ENCODE assay signal across 35 cellular contexts in the genomic region with DNA sequence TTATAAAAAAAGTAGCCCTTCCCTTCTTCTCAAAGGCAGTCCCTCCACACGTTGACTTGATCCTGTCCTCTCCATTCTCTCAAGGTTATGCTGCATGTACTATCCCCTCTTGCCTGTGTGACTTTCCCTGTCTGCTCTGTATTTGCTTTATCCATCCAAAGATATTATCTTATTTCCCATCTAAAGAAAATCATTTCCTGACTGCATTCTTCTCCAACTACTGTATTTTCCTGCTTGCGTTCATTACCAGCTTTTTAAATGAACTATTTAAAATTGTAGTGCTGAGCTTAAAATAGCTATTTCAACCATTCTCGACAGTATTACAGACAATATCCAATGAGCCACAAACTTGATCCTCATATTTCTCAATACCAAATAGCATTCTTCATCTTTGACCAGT.
"Had no signal": no experiment of that assay in that cellular context is flagged by ENCODE, and none has a peak within 500 bp of the region (broad histone marks: within the 10 kb centered on the region; RNA-seq: fewer than 3 reads in every experiment).

No MANE protein-coding gene starts in this region.

- H3K4me3 Mint-ChIP-seq: activated CD4-positive, alpha-beta memory T cell treated with anti-CD3 and anti-CD28 coated beads for 36 hours; activated CD4-positive, alpha-beta T cell treated with anti-CD3 and anti-CD28 coated beads for 36 hours; activated CD4-positive, alpha-beta T cell treated with anti-CD3 and anti-CD28 coated beads, Interleukin-2, amount 10 ng/mL, durations not matched to agents 24 days and 14 days; activated CD8-positive, alpha-beta memory T cell treated with anti-CD3 and anti-CD28 coated beads, Interleukin-2, amount 10 ng/mL, durations not matched to agents 7 days and 5 days; activated CD8-positive, alpha-beta T cell treated with anti-CD3 and anti-CD28 coated beads, Interleukin-2, amount 10 ng/mL, durations not matched to agents 7 days and 5 days; activated naive CD4-positive, alpha-beta T cell treated with anti-CD3 and anti-CD28 coated beads for 36 hours; activated naive CD4-positive, alpha-beta T cell treated with anti-CD3 and anti-CD28 coated beads, Interleukin-2, amount 50 U/mL, for 24 hours; activated naive CD8-positive, alpha-beta T cell treated with anti-CD3 and anti-CD28 coated beads for 36 hours; activated naive CD8-positive, alpha-beta T cell treated with anti-CD3 and anti-CD28 coated beads, Interleukin-2, amount 50 U/mL, for 24 hours; activated T-helper 1 cell treated with anti-CD3 and anti-CD28 coated beads, Interleukin-12 subunit alpha, Interleukin-12 subunit beta, Interleukin-2, Interleukin-4 antibody, amounts not matched to agents 30 ng/mL and 10 ng/mL and 1 ng/mL, durations not matched to agents 14 hours and 24 hours and 36 hours; effector memory CD8-positive, alpha-beta T cell; T-helper 17 cell; T-helper 2 cell treated with Interferon-gamma antibody and Interleukin-4, amounts not matched to agents 5 μg/mL and 100 μg/mL, for 36 hours had no signal

- H3K9me3 ChIP-seq: adrenal gland, body of pancreas, esophagus squamous epithelium, gastroesophageal sphincter, heart right ventricle had no signal

- H3K36me3 ChIP-seq: adrenal gland, esophagus squamous epithelium, gastroesophageal sphincter, heart right ventricle, WERI-Rb-1 had no signal

- H3K36me3 Mint-ChIP-seq: activated CD4-positive, alpha-beta memory T cell treated with anti-CD3 and anti-CD28 coated beads for 36 hours; activated CD8-positive, alpha-beta memory T cell treated with anti-CD3 and anti-CD28 coated beads, Interleukin-2, amount 10 ng/mL, durations not matched to agents 7 days and 5 days; activated naive CD4-positive, alpha-beta T cell treated with anti-CD3 and anti-CD28 coated beads, Interleukin-2, amount 50 U/mL, for 24 hours; activated naive CD8-positive, alpha-beta T cell treated with anti-CD3 and anti-CD28 coated beads for 36 hours had no signal

- DNase-seq: activated CD4-positive, alpha-beta memory T cell treated with anti-CD3 and anti-CD28 coated beads for 36 hours; activated CD4-positive, alpha-beta T cell treated with anti-CD3 and anti-CD28 coated beads for 36 hours; activated CD4-positive, alpha-beta T cell treated with anti-CD3 and anti-CD28 coated beads, Interleukin-2, amount 10 ng/mL, durations not matched to agents 24 days and 14 days; activated CD4-positive, CD25-positive, alpha-beta regulatory T cell; activated CD4-positive, CD25-positive, alpha-beta regulatory T cell treated with anti-CD3 and anti-CD28 coated beads, Interleukin-2, amount 50 U/mL, for 72 hours; activated CD8-positive, alpha-beta memory T cell treated with anti-CD3 and anti-CD28 coated beads, Interleukin-2, amount 10 ng/mL, durations not matched to agents 7 days and 5 days; activated CD8-positive, alpha-beta memory T cell treated with anti-CD3 and anti-CD28 coated beads, Interleukin-2, amount 50 U/mL, for 4 hours; activated CD8-positive, alpha-beta T cell treated with anti-CD3 and anti-CD28 coated beads, Interleukin-2, amount 10 ng/mL, durations not matched to agents 7 days and 5 days; activated effector memory CD4-positive, alpha-beta T cell treated with anti-CD3 and anti-CD28 coated beads, Interleukin-2, amount 50 U/mL, for 16 hours; activated naive CD4-positive, alpha-beta T cell treated with anti-CD3 and anti-CD28 coated beads for 36 hours; activated naive CD8-positive, alpha-beta T cell treated with anti-CD3 and anti-CD28 coated beads for 36 hours; activated naive CD8-positive, alpha-beta T cell treated with anti-CD3 and anti-CD28 coated beads, Interleukin-2, amount 50 U/mL, for 24 hours; activated T-cell treated with anti-CD3 and anti-CD28 coated beads, Interleukin-2, amount 50 U/mL, for 1 hour; activated T-cell treated with anti-CD3 and anti-CD28 coated beads, Interleukin-2, amount 50 U/mL, for 48 hours; adrenal gland; amygdala; aorta; body of pancreas; caudate nucleus; cortex of kidney; dermis blood vessel endothelial cell; effector CD4-positive, alpha-beta T cell; effector memory CD8-positive, alpha-beta T cell; esophagus squamous epithelium; foreskin melanocyte; heart right ventricle; T-helper 17 cell; T1000; WERI-Rb-1 had no signal

- H3K27me3 ChIP-seq: adrenal gland, body of pancreas, esophagus squamous epithelium, gastroesophageal sphincter, heart right ventricle had no signal

- ATAC-seq: activated CD4-positive, alpha-beta T cell treated with anti-CD3 and anti-CD28 coated beads for 36 hours; activated CD8-positive, alpha-beta memory T cell treated with anti-CD3 and anti-CD28 coated beads, Interleukin-2, amount 10 ng/mL, durations not matched to agents 7 days and 5 days; activated CD8-positive, alpha-beta T cell treated with anti-CD3 and anti-CD28 coated beads, Interleukin-2, amount 10 ng/mL, durations not matched to agents 7 days and 5 days; activated naive CD8-positive, alpha-beta T cell treated with anti-CD3 and anti-CD28 coated beads, Interleukin-2, amount 50 U/mL, for 24 hours; body of pancreas; effector memory CD8-positive, alpha-beta T cell; gastroesophageal sphincter; heart right ventricle; T-helper 17 cell had no signal

- H3K4me3 ChIP-seq: adrenal gland, body of pancreas, esophagus squamous epithelium, gastroesophageal sphincter, heart right ventricle had no signal

- H3K4me1 ChIP-seq: adrenal gland, body of pancreas, esophagus squamous epithelium, gastroesophageal sphincter, heart right ventricle had no signal

- H3K27ac ChIP-seq: adrenal gland, body of pancreas, epithelial cell of prostate, esophagus squamous epithelium, gastroesophageal sphincter, heart right ventricle, WERI-Rb-1 had no signal

- H3K27ac Mint-ChIP-seq: activated CD4-positive, alpha-beta memory T cell treated with anti-CD3 and anti-CD28 coated beads for 36 hours; activated CD4-positive, alpha-beta T cell treated with anti-CD3 and anti-CD28 coated beads for 36 hours; activated CD4-positive, alpha-beta T cell treated with anti-CD3 and anti-CD28 coated beads, Interleukin-2, amount 10 ng/mL, durations not matched to agents 24 days and 14 days; activated CD8-positive, alpha-beta memory T cell treated with anti-CD3 and anti-CD28 coated beads, Interleukin-2, amount 10 ng/mL, durations not matched to agents 7 days and 5 days; activated CD8-positive, alpha-beta T cell treated with anti-CD3 and anti-CD28 coated beads, Interleukin-2, amount 10 ng/mL, durations not matched to agents 7 days and 5 days; activated naive CD4-positive, alpha-beta T cell treated with anti-CD3 and anti-CD28 coated beads for 36 hours; activated naive CD4-positive, alpha-beta T cell treated with anti-CD3 and anti-CD28 coated beads, Interleukin-2, amount 50 U/mL, for 24 hours; activated naive CD8-positive, alpha-beta T cell treated with anti-CD3 and anti-CD28 coated beads for 36 hours; activated naive CD8-positive, alpha-beta T cell treated with anti-CD3 and anti-CD28 coated beads, Interleukin-2, amount 50 U/mL, for 24 hours; activated T-helper 1 cell treated with anti-CD3 and anti-CD28 coated beads, Interleukin-12 subunit alpha, Interleukin-12 subunit beta, Interleukin-2, Interleukin-4 antibody, amounts not matched to agents 30 ng/mL and 10 ng/mL and 1 ng/mL, durations not matched to agents 14 hours and 24 hours and 36 hours; activated T-helper 2 cell treated with anti-CD3 and anti-CD28 coated beads, Interferon-gamma antibody, Interleukin-2, Interleukin-4, amounts not matched to agents 10 μg/mL and 5 μg/mL and 100 μg/mL, durations not matched to agents 14 hours and 24 hours and 36 hours; effector memory CD8-positive, alpha-beta T cell; T-helper 17 cell; T-helper 2 cell treated with Interferon-gamma antibody and Interleukin-4, amounts not matched to agents 5 μg/mL and 100 μg/mL, for 36 hours had no signal

- H3K4me1 Mint-ChIP-seq: activated CD4-positive, alpha-beta T cell treated with anti-CD3 and anti-CD28 coated beads for 36 hours; activated CD4-positive, alpha-beta T cell treated with anti-CD3 and anti-CD28 coated beads, Interleukin-2, amount 10 ng/mL, durations not matched to agents 24 days and 14 days; activated CD8-positive, alpha-beta memory T cell treated with anti-CD3 and anti-CD28 coated beads, Interleukin-2, amount 10 ng/mL, durations not matched to agents 7 days and 5 days; activated naive CD4-positive, alpha-beta T cell treated with anti-CD3 and anti-CD28 coated beads, Interleukin-2, amount 50 U/mL, for 24 hours; activated naive CD8-positive, alpha-beta T cell treated with anti-CD3 and anti-CD28 coated beads for 36 hours; activated naive CD8-positive, alpha-beta T cell treated with anti-CD3 and anti-CD28 coated beads, Interleukin-2, amount 50 U/mL, for 24 hours; T-helper 17 cell had no signal

- H3K27me3 Mint-ChIP-seq: activated CD4-positive, alpha-beta memory T cell treated with anti-CD3 and anti-CD28 coated beads for 36 hours; activated CD4-positive, alpha-beta T cell treated with anti-CD3 and anti-CD28 coated beads for 36 hours; activated CD4-positive, alpha-beta T cell treated with anti-CD3 and anti-CD28 coated beads, Interleukin-2, amount 10 ng/mL, durations not matched to agents 24 days and 14 days; activated CD8-positive, alpha-beta memory T cell treated with anti-CD3 and anti-CD28 coated beads, Interleukin-2, amount 10 ng/mL, durations not matched to agents 7 days and 5 days; activated naive CD4-positive, alpha-beta T cell treated with anti-CD3 and anti-CD28 coated beads, Interleukin-2, amount 50 U/mL, for 24 hours; activated naive CD8-positive, alpha-beta T cell treated with anti-CD3 and anti-CD28 coated beads for 36 hours; activated naive CD8-positive, alpha-beta T cell treated with anti-CD3 and anti-CD28 coated beads, Interleukin-2, amount 50 U/mL, for 24 hours; effector memory CD8-positive, alpha-beta T cell; T-helper 17 cell had no signal
